In genomic region chr16:69240336-69240735, GRCh38 we compare ENCODE assay signal across 13 cellular contexts.
"Had no signal": no experiment of that assay in that cellular context is flagged by ENCODE, and none has a peak within 500 bp of the region (broad histone marks: within the 10 kb centered on the region; RNA-seq: fewer than 3 reads in every experiment).

No MANE protein-coding gene starts in this region.

- DNase-seq: activated CD4-positive, alpha-beta T cell treated with anti-CD3 and anti-CD28 coated beads for 48 hours; activated CD8-positive, alpha-beta memory T cell treated with anti-CD3 and anti-CD28 coated beads for 24 hours; activated naive CD4-positive, alpha-beta T cell treated with anti-CD3 and anti-CD28 coated beads for 36 hours; body of pancreas; gastrocnemius medialis; heart right ventricle; kidney; pancreas; stimulated activated CD4-positive, alpha-beta T cell treated with anti-CD3 and anti-CD28 coated beads, Interleukin-4, amount 100 ng/mL, for 1 hour; stimulated activated naive CD8-positive, alpha-beta T cell treated with anti-CD3 and anti-CD28 coated beads, Interleukin-15, amount 100 ng/mL, for 72 hours had no signal

- H3K9me3 ChIP-seq: body of pancreas, gastrocnemius medialis, heart right ventricle, pancreas, thoracic aorta had no signal

- H3K4me3 ChIP-seq: body of pancreas, gastrocnemius medialis, heart right ventricle, pancreas, thoracic aorta had no signal

- H3K27ac ChIP-seq: body of pancreas, gastrocnemius medialis, heart right ventricle, pancreas, thoracic aorta had no signal

- H3K27me3 ChIP-seq: body of pancreas, gastrocnemius medialis, heart right ventricle, pancreas had no signal

- ATAC-seq: body of pancreas; esophagus mucosa; gastrocnemius medialis; heart right ventricle; pancreas; stimulated activated naive CD8-positive, alpha-beta T cell treated with anti-CD3 and anti-CD28 coated beads, Interleukin-15, amount 100 ng/mL, for 72 hours; WTC11 had no signal

- H3K36me3 ChIP-seq: gastrocnemius medialis, pancreas, thoracic aorta had no signal
